In the genomic region with DNA sequence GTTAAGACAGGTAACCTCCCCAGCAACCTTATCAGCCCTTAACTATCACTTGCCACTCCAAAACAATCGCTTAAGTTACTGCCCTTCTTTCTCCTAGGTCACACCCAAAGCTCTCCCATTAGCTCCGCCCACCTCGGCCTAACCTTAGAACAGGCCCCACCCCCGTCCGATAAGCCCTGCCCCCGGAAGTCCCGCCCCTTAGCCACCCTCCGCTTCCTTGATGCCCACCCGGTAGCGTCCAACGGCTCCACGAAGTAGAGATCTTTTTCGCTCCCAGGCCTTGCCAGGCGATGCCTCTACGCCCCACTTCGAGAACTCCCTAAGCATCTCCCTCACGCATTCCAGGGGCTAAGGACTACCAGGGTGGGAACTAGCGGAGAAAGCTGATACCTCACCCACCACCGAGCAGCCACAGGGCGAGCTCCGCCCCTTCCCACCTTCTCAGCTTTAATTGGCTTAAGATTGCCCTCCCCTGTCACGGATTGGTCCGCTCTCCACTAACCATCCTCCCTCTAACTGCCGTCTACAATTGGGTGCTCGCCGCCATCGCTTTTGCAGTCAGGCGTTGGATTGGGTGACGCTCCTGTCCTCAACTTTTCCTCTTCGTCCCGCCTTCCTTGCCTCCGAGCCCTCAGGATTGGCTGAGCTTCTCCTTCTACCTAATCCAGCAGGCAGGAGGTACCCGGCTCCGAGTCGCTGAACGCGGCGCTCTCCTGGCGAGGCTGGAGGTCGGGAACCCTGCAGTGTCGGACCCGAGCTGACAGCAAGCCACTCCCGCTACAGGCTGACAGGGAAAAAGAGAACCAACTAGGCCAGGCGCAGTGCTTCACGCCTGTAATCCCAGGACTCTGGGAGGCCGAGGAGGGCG, we compare ENCODE assay signal across 8 cellular contexts. TPM values are rescaled to one million over a fixed set of nuclear protein-coding genes. Genes with fewer than 3 reads are reported as not detected.
A peak's percentile ranks its signal among the peaks of the same experiment; 100 is the strongest.
DNase-seq lines count a peak whose midpoint lies in the region; ATAC-seq and TF ChIP-seq lines count a peak whose summit lies in the region.

A gene (minus strand): TSS at position 425 of the 868 bp plus-strand sequence. CDS start 496 bp downstream, outside the sequence.

- H3K9me3 ChIP-seq in esophagus muscularis mucosa (no peaks in the 10 kb centered on the region), muscle layer of duodenum (ENCODE audit: control insufficient read depth in 1 of 2, low read length in 2 of 2) (no peaks in the 10 kb centered on the region)

- H3K27me3 ChIP-seq in esophagus muscularis mucosa: no peaks in the 10 kb centered on the region
- H3K27me3 ChIP-seq in muscle layer of duodenum (ENCODE audit: low read depth, low read length): no peaks in the 10 kb centered on the region

- peak in 2 of 3 experiments; percentile 11 to 18 for TF ChIP-seq CTCF in esophagus muscularis mucosa (IDR thresholded peaks at IDR 0.05)

- peak within 1 kb of the TSS; percentile 97 for H3K4me3 Mint-ChIP-seq in activated T-cell treated with anti-CD3 and anti-CD28 coated beads, Interleukin-2, amount 50 U/mL, for 4 hours

- peak; percentile 90 for ATAC-seq in GM21717 (IDR thresholded peaks at IDR 0.05; ENCODE audit: unreplicated experiment)
- ATAC-seq in activated T-cell treated with anti-CD3 and anti-CD28 coated beads, Interleukin-2, amount 50 U/mL, for 4 hours: peak; percentile 98 to 99

- no peaks in the 10 kb centered on the region for H3K27me3 Mint-ChIP-seq in activated T-cell treated with anti-CD3 and anti-CD28 coated beads, Interleukin-2, amount 50 U/mL, for 4 hours (ENCODE audit: low read depth)

- H3K4me1 ChIP-seq in esophagus muscularis mucosa (peaks cover 17 to 48% (median 40%) of the 10 kb centered on the region in 4 donors), muscle layer of duodenum (ENCODE audit: control insufficient read depth in 1 of 2, insufficient read depth in 2 of 2, low read length in 2 of 2) (peaks cover 5 to 17% of the 10 kb centered on the region in 2 donors)

- H3K4me3 ChIP-seq in esophagus muscularis mucosa: peak within 1 kb of the TSS; percentile 67 to 72 (median 70)
- peak within 1 kb of the TSS; percentile 62 to 90 for H3K4me3 ChIP-seq in muscle layer of duodenum (ENCODE audit: low read depth in 1 of 2, low read length in 2 of 2)

- peaks cover 5% of the 10 kb centered on the region for H3K36me3 Mint-ChIP-seq in activated T-cell treated with anti-CD3 and anti-CD28 coated beads, Interleukin-2, amount 50 U/mL, for 4 hours (ENCODE audit: insufficient read depth)

- 0% methylated on average over 43 of the region's 47 CpGs for WGBS in esophagus muscularis mucosa

- in situ Hi-C loops in KBM-7 (cut with MboI; ENCODE audit: low pct_unique_long_range_greater_than_20kb, low sequenced_read_pairs): no loop called here

- H3K27ac ChIP-seq in esophagus muscularis mucosa (replicated peaks in 1 of 4) (peak within 1 kb of the TSS; percentile 89 to 94 (median 90)), muscle layer of duodenum (ENCODE audit: low read length) (peak within 1 kb of the TSS; percentile 91)

- intact Hi-C loops in esophagus muscularis mucosa (cut with DNase I): no loop called here

- H3K9me3 Mint-ChIP-seq in activated T-cell treated with anti-CD3 and anti-CD28 coated beads, Interleukin-2, amount 50 U/mL, for 4 hours: no peaks in the 10 kb centered on the region

- peaks cover 10 to 25% (median 22%) of the 10 kb centered on the region in 4 donors for H3K36me3 ChIP-seq in esophagus muscularis mucosa
- peaks cover 0 to 11% of the 10 kb centered on the region in 2 donors for H3K36me3 ChIP-seq in muscle layer of duodenum (ENCODE audit: control insufficient read depth in 1 of 2, insufficient read depth in 2 of 2, low read length in 2 of 2)

- DNase-seq in DMS153 treated with DMSO at 0.1 percent for 48 hours (lab: John Stamatoyannopoulos, UW; ENCODE audit: unreplicated experiment): peak; percentile 99
- peak; percentile 100 for DNase-seq in KBM-7
- peak; percentile 95 for DNase-seq in activated T-cell treated with anti-CD3 and anti-CD28 coated beads, Interleukin-2, amount 50 U/mL, for 4 hours
- peak; percentile 100 for DNase-seq in esophagus muscularis mucosa (ENCODE audit: extremely low spot score)
- DNase-seq in stimulated activated CD8-positive, alpha-beta memory T cell treated with anti-CD3 and anti-CD28 coated beads, Interleukin-7, amount 100 ng/mL, for 4 hours (ENCODE audit: low read depth in 2 of 2): peak; percentile 94 to 96

- TF ChIP-seq POLR2A in esophagus muscularis mucosa (IDR thresholded peaks at IDR 0.05; ENCODE audit: low read depth): peak; percentile 72

- peaks cover 22% of the 10 kb centered on the region for H3K4me1 Mint-ChIP-seq in activated T-cell treated with anti-CD3 and anti-CD28 coated beads, Interleukin-2, amount 50 U/mL, for 4 hours (ENCODE audit: low read depth)

- TF ChIP-seq EP300 in esophagus muscularis mucosa (IDR thresholded peaks at IDR 0.05): no peak

TF ChIP-seq in PFSK-1, 5 proteins besides CTCF, POLR2A, EP300 and RAD21:
- TF ChIP-seq POLR2AphosphoS5 (IDR thresholded peaks at IDR 0.05; ENCODE audit: low read depth, low read length): peak; percentile 94
- peak; percentile 72; the same call in 1 of the 2 replicates for TF ChIP-seq TAF1 (IDR thresholded peaks at IDR 0.05; ENCODE audit: borderline replicate concordance, insufficient read depth, low read length)
- TF ChIP-seq, protein P1, sequence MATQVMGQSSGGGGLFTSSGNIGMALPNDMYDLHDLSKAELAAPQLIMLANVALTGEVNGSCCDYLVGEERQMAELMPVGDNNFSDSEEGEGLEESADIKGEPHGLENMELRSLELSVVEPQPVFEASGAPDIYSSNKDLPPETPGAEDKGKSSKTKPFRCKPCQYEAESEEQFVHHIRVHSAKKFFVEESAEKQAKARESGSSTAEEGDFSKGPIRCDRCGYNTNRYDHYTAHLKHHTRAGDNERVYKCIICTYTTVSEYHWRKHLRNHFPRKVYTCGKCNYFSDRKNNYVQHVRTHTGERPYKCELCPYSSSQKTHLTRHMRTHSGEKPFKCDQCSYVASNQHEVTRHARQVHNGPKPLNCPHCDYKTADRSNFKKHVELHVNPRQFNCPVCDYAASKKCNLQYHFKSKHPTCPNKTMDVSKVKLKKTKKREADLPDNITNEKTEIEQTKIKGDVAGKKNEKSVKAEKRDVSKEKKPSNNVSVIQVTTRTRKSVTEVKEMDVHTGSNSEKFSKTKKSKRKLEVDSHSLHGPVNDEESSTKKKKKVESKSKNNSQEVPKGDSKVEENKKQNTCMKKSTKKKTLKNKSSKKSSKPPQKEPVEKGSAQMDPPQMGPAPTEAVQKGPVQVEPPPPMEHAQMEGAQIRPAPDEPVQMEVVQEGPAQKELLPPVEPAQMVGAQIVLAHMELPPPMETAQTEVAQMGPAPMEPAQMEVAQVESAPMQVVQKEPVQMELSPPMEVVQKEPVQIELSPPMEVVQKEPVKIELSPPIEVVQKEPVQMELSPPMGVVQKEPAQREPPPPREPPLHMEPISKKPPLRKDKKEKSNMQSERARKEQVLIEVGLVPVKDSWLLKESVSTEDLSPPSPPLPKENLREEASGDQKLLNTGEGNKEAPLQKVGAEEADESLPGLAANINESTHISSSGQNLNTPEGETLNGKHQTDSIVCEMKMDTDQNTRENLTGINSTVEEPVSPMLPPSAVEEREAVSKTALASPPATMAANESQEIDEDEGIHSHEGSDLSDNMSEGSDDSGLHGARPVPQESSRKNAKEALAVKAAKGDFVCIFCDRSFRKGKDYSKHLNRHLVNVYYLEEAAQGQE (IDR thresholded peaks at IDR 0.05; ENCODE audit: insufficient read depth in 1 of 2, low read depth in 2 of 2, low read length in 2 of 2): no peak; a peak in 1 of 4 replicates
- TF ChIP-seq FOXP2 (optimal IDR thresholded peaks at IDR 0.05; ENCODE audit: borderline replicate concordance, extremely low read depth, extremely low read length, insufficient read depth): peak; percentile 54

RNA-seq across cellular contexts. Expression of the gene that starts here (rescaled TPM):
- polyA plus RNA-seq in PFSK-1 (2012; ENCODE audit: insufficient read length, low read depth): 2.1 TPM
- total RNA-seq in activated T-cell treated with anti-CD3 and anti-CD28 coated beads, Interleukin-2, amount 50 U/mL, for 4 hours: 1 to 10 TPM; 5.7 to 6.9 (median 6.5) TPM
- 10 to 100 TPM in 1 of 4 donors, 1 to 10 TPM in 3; 6.2 to 12.3 (median 9.1) TPM for total RNA-seq in esophagus muscularis mucosa

Comparison
In these comparisons a context has a peak if more than half of its experiments do, and no peak if none do; other contexts are left out.
1. Peak in every context shown above with its lines: DNase-seq, ATAC-seq, H3K4me3 ChIP-seq and H3K27ac ChIP-seq.